ENCODE assay signal across 8 cellular contexts in the genomic region with DNA sequence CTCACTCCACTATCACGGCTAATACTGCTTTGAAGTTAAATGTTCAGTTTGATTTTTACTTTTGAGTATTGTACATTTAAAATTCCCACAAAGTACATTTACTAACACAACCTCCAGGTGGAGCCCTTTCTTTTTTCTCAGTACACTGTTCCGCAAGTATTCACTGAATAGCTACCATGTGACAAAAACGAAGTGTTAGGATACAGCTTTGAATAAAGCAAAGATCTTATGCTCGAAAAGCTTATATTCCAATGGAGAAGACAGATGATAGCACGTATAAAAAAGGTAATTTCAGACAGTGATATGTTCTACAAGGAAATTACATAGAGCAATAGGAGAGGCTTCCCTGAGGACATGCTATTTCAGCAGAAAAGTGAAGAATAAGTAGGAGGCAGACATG.
DNase-seq lines count a peak whose midpoint lies in the region; ATAC-seq and TF ChIP-seq lines count a peak whose summit lies in the region.

No MANE protein-coding gene starts in this region.

- no peak overlapping the region for H3K27ac ChIP-seq in DOHH2 (ENCODE audit: low read depth, low read length)
- no peak overlapping the region for H3K27ac ChIP-seq in neuronal stem cell (replicated peaks; ENCODE audit: low read length)

- H3K4me1 ChIP-seq in DOHH2 (ENCODE audit: control insufficient read depth, low read length) (no peaks in the 10 kb centered on the region), neuronal stem cell (ENCODE audit: control insufficient read depth in 2 of 2, insufficient read depth in 1 of 2, low read depth in 1 of 2, low read length in 2 of 2) (no peaks in the 10 kb centered on the region)

- H3K4ac ChIP-seq in neuronal stem cell (ENCODE audit: low read length): no peak overlapping the region

- no peak overlapping the region for H2BK12ac ChIP-seq in neuronal stem cell (ENCODE audit: low read length)

- H3K36me3 ChIP-seq in DOHH2 (ENCODE audit: control insufficient read depth, low read length) (no peaks in the 10 kb centered on the region), neuronal stem cell (replicated peaks in 1 of 2; ENCODE audit: control insufficient read depth in 2 of 2, insufficient read depth in 2 of 2, low read length in 2 of 2) (no peaks in the 10 kb centered on the region)

- H2BK15ac ChIP-seq in neuronal stem cell (ENCODE audit: low read length): no peak overlapping the region

- no peaks in the 10 kb centered on the region for H3K9me2 ChIP-seq in DOHH2 (replicated peaks; ENCODE audit: control insufficient read depth, low read length)

- H2BK120ac ChIP-seq in neuronal stem cell (ENCODE audit: low read depth, low read length): no peak overlapping the region

- ATAC-seq in GM21717 (IDR thresholded peaks at IDR 0.05; ENCODE audit: unreplicated experiment) (peak; percentile 80), GM18873 (IDR thresholded peaks at IDR 0.05; ENCODE audit: low FRiP score, unreplicated experiment) (no peak)

- H2AFZ ChIP-seq in neuronal stem cell (ENCODE audit: low read length): no peak overlapping the region

- no peaks in the 10 kb centered on the region for H3K79me2 ChIP-seq in DOHH2 (ENCODE audit: control insufficient read depth, low read length)

- DNase-seq in NB4 (ENCODE audit: low read depth) (peak; percentile 65), SKM-1 (lab: John Stamatoyannopoulos, UW; ENCODE audit: unreplicated experiment) (peak; percentile 44), fibroblast of mammary gland (ENCODE audit: low read depth) (peak; percentile 61), neuronal stem cell (ENCODE audit: low spot score) (peak; percentile 33)
- no peak for DNase-seq in stimulated activated CD8-positive, alpha-beta memory T cell treated with anti-CD3 and anti-CD28 coated beads, Interleukin-4, amount 100 ng/mL, for 48 hours

- H4K8ac ChIP-seq in neuronal stem cell (ENCODE audit: low read depth, low read length): no peak overlapping the region

- no peak overlapping the region for H4K91ac ChIP-seq in neuronal stem cell (ENCODE audit: low read depth, low read length, poor library complexity)

- H3K79me1 ChIP-seq in neuronal stem cell (ENCODE audit: low read depth, low read length): no peaks in the 10 kb centered on the region

- H3K9me3 ChIP-seq in DOHH2 (ENCODE audit: control insufficient read depth, insufficient read depth, low read length): no peaks in the 10 kb centered on the region
- H3K9me3 ChIP-seq in neuronal stem cell (replicated peaks in 1 of 2; ENCODE audit: control insufficient read depth in 2 of 2, insufficient read depth in 1 of 2, low read depth in 1 of 2, low read length in 2 of 2): no peaks in the 10 kb centered on the region

- no peak overlapping the region for H2BK5ac ChIP-seq in neuronal stem cell (ENCODE audit: low read length)

- peak; percentile 75 for TF ChIP-seq CTCF in DOHH2 (IDR thresholded peaks at IDR 0.05; ENCODE audit: low read depth, low read length, poor library complexity, severe bottlenecking)
- TF ChIP-seq CTCF in NB4 (IDR thresholded peaks at IDR 0.05; ENCODE audit: low read depth, low read length): peak; percentile 21
- TF ChIP-seq CTCF in fibroblast of mammary gland (conservative IDR thresholded peaks at IDR 0.05; ENCODE audit: control insufficient read depth, insufficient read depth, low read depth, low read length): peak; percentile 66

- no peaks in the 10 kb centered on the region for H3F3A ChIP-seq in DOHH2 (ENCODE audit: control insufficient read depth, insufficient read depth)

- H3K18ac ChIP-seq in neuronal stem cell (ENCODE audit: low read length): no peak overlapping the region

- H3K9ac ChIP-seq in neuronal stem cell (ENCODE audit: low read depth, low read length, poor library complexity): no peak overlapping the region

- H3K14ac ChIP-seq in neuronal stem cell (ENCODE audit: low read length): no peak overlapping the region

- peaks cover 7% of the 10 kb centered on the region; the same call in 1 of the 2 replicates for H3K27me3 ChIP-seq in DOHH2 (ENCODE audit: control insufficient read depth, low read length)
- no peaks in the 10 kb centered on the region for H3K27me3 ChIP-seq in neuronal stem cell (ENCODE audit: control insufficient read depth in 3 of 3, insufficient read depth in 3 of 3, low read depth in 1 of 3, low read length in 3 of 3)

- H3K4me2 ChIP-seq in DOHH2 (ENCODE audit: low read length) (no peak overlapping the region), neuronal stem cell (ENCODE audit: insufficient read depth, low read length, poor library complexity, severe bottlenecking) (no peak overlapping the region)

- no peak overlapping the region for H3K4me3 ChIP-seq in DOHH2 (ENCODE audit: low read length)
- H3K4me3 ChIP-seq in NB4 (ENCODE audit: low read depth, low read length): no peak overlapping the region
- no peak overlapping the region for H3K4me3 ChIP-seq in fibroblast of mammary gland (ENCODE audit: control insufficient read depth, low read depth, low read length)
- no peak overlapping the region for H3K4me3 ChIP-seq in neuronal stem cell (ENCODE audit: low read length in 2 of 2)

- no peaks in the 10 kb centered on the region for H4K20me1 ChIP-seq in DOHH2 (ENCODE audit: control insufficient read depth, insufficient read depth, low read depth, low read length)

- H2AK5ac ChIP-seq in neuronal stem cell (ENCODE audit: low read depth, low read length): no peak overlapping the region

- WGBS in neuronal stem cell (ENCODE audit: extremely low coverage in 2 of 2, insufficient read length in 2 of 2, insufficient replicate concordance in 1 of 2), 2 donors: no CpG with 5 or more reads among the region's 5 CpGs

- H3K23ac ChIP-seq in neuronal stem cell (ENCODE audit: low read depth, low read length, poor library complexity): no peak overlapping the region

- no peak for TF ChIP-seq POLR2A in NB4 (IDR thresholded peaks at IDR 0.05; ENCODE audit: extremely low read depth, insufficient read length)

Comparison
In these comparisons a context has a peak if more than half of its experiments do, and no peak if none do; other contexts are left out.
1. CTCF ChIP-seq: peak in every context shown above with its lines; median percentile 75 in DOHH2; 66 in fibroblast of mammary gland; 21 in NB4.